9 cellular contexts compared by ENCODE assay signal in the genomic region with DNA sequence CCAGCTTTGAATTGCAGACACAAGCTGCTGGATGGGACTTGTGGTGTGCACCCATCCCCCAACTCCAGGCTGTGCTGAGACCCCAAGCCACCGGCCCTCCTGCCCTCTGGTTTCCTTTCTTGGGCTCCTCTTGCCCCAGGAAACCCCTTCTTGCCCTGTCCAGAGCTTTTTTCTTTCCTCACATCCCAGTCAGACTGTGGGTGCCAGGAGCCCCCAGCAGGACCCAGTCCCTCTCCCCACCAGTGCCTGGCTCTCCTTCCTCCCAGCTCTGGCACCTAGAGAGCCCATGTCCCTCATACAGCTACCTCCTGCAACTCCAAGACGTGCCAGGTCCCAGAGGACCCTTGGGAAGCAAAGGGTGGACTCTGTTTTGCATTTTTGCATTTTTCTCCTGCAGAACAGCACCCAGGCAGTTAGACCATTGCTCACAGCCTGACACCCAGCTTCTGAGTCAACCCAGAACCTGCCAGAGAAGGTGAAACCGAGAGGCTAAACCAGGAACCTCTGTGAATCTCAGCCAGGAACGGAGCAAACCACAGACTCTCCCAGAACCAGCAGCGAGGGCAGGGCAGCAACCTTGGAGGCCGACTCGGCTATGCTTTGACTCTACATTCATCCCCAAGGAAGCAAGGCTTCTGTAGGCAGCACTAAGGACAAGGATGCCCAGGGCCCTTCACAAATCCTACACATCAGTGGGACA.
DNase-seq lines count a peak whose midpoint lies in the region; ATAC-seq and TF ChIP-seq lines count a peak whose summit lies in the region.
"Had no signal": no experiment of that assay in that cellular context is flagged by ENCODE, and none has a peak within 500 bp of the region (broad histone marks: within the 10 kb centered on the region; RNA-seq: fewer than 3 reads in every experiment).

No MANE protein-coding gene starts in this region.

- DNase-seq in GM12864 (ENCODE audit: low read depth) = peak; percentile 29
- DNase-seq in Panc1 (ENCODE audit: low read depth, low spot score) = no peak
- no peak for DNase-seq in hepatocyte (ENCODE audit: low spot score)
- no peak for DNase-seq in testis
- DNase-seq in suprapubic skin (ENCODE audit: low spot score in 2 of 2) = no peak
- no peak for DNase-seq in A673 (ENCODE audit: low spot score)
- no peak for DNase-seq in heart right ventricle
- DNase-seq: effector memory CD4-positive, alpha-beta T cell had no signal

- no peak overlapping the region for H2AFZ ChIP-seq in hepatocyte

- no peaks in the 10 kb centered on the region for H3K9me3 ChIP-seq in Panc1 (ENCODE audit: control insufficient read depth, insufficient read depth, low read depth, low read length)
- H3K9me3 ChIP-seq in hepatocyte (ENCODE audit: low read depth) = no peaks in the 10 kb centered on the region
- H3K9me3 ChIP-seq in testis = no peaks in the 10 kb centered on the region
- no peaks in the 10 kb centered on the region for H3K9me3 ChIP-seq in suprapubic skin
- no peaks in the 10 kb centered on the region for H3K9me3 ChIP-seq in A673 (ENCODE audit: low read depth, low read length, poor library complexity, severe bottlenecking)
- H3K9me3 ChIP-seq in heart right ventricle = no peaks in the 10 kb centered on the region

- H3K4me3 ChIP-seq in GM12864 (ENCODE audit: low read depth, low read length) (no peak overlapping the region), Panc1 (ENCODE audit: low read depth in 2 of 2, low read length in 2 of 2) (no peak overlapping the region), hepatocyte (no peak overlapping the region), testis (no peak overlapping the region), suprapubic skin (no peak overlapping the region), A673 (ENCODE audit: low read depth, low read length, poor library complexity, severe bottlenecking) (no peak overlapping the region), heart right ventricle (no peak overlapping the region)

- in situ Hi-C loops in Panc1 (cut with HindIII; ENCODE audit: low pct_unique_long_range_greater_than_20kb, low sequenced_read_pairs) = no loop called here

- no peaks in the 10 kb centered on the region for H3K79me2 ChIP-seq in hepatocyte

- no peak for TF ChIP-seq CTCF in GM12864 (IDR thresholded peaks at IDR 0.05; ENCODE audit: low read depth, low read length, missing control alignments)
- TF ChIP-seq CTCF in Panc1 (IDR thresholded peaks at IDR 0.05) = no peak
- TF ChIP-seq CTCF in hepatocyte (IDR thresholded peaks at IDR 0.05; ENCODE audit: poor library complexity) = no peak
- TF ChIP-seq CTCF in testis (IDR thresholded peaks at IDR 0.05) = no peak
- no peak for TF ChIP-seq CTCF in suprapubic skin (IDR thresholded peaks at IDR 0.05)
- TF ChIP-seq CTCF in A673 (conservative IDR thresholded peaks at IDR 0.05; ENCODE audit: low read depth, low read length) = no peak
- TF ChIP-seq CTCF in heart right ventricle (IDR thresholded peaks at IDR 0.05) = no peak

- POLR2A ChIA-PET in Panc1 (lab: Charles Lee) (no interaction called here), A673 (lab: Charles Lee; ENCODE audit: low non-redundant PET) (no interaction called here)

- no peaks in the 10 kb centered on the region for H4K20me1 ChIP-seq in hepatocyte (ENCODE audit: insufficient read depth, poor library complexity, severe bottlenecking)

- H3K27ac ChIP-seq in Panc1 (ENCODE audit: low read length) (peak overlapping the region; percentile 64; the same call in 1 of the 2 replicates), hepatocyte (peak overlapping the region; percentile 27), testis (no peak overlapping the region), suprapubic skin (no peak overlapping the region), A673 (ENCODE audit: low read depth, low read length, poor library complexity, severe bottlenecking) (no peak overlapping the region), heart right ventricle (peak overlapping the region in 1 of 10 donors; percentile 2)

- 81% methylated on average over 7 of the region's 7 CpGs for WGBS in hepatocyte (ENCODE audit: low lambda C conversion rate, missing lambda C conversion rate)
- WGBS in testis, 2 donors = 68 to 79% methylated on average over 6 to 7 of the region's 7 CpGs
- 77% methylated on average over 7 of the region's 7 CpGs for WGBS in suprapubic skin
- WGBS in heart right ventricle, 2 donors = 83 to 84% methylated on average over 7 of the region's 7 CpGs

- BruUV-seq in Panc1 (replicated peaks; lab: Mats Ljungman, UMichigan) (no TSS peak), A673 (replicated peaks; lab: Mats Ljungman, UMichigan) (no TSS peak)

- no peak for TF ChIP-seq EP300 in suprapubic skin (IDR thresholded peaks at IDR 0.05)

- no peak overlapping the region for H3K4me2 ChIP-seq in hepatocyte

- ATAC-seq in GM21526 (IDR thresholded peaks at IDR 0.05; ENCODE audit: low FRiP score, unreplicated experiment) = peak; percentile 78
- no peak; the same call in 1 of the 2 replicates for ATAC-seq in Panc1
- ATAC-seq in heart right ventricle = no peak

- H3K4me1 ChIP-seq in Panc1 (ENCODE audit: control insufficient read depth, insufficient read depth, low read length) (peaks cover 25% of the 10 kb centered on the region), hepatocyte (ENCODE audit: insufficient read depth) (peaks cover 25% of the 10 kb centered on the region), testis (no peaks in the 10 kb centered on the region), suprapubic skin (peaks cover 43% of the 10 kb centered on the region), A673 (ENCODE audit: insufficient read depth, low read length, poor library complexity, severe bottlenecking) (peaks cover 9% of the 10 kb centered on the region), heart right ventricle (peaks cover 0 to 44% (median 4%) of the 10 kb centered on the region in 9 donors)

- CTCF ChIA-PET in Panc1 (lab: Charles Lee) = no interaction called here
- CTCF ChIA-PET in A673 (lab: Charles Lee) = no interaction called here

- H3K36me3 ChIP-seq in Panc1 (ENCODE audit: control insufficient read depth, insufficient read depth, low read length) = no peaks in the 10 kb centered on the region
- H3K36me3 ChIP-seq in hepatocyte (replicated peaks; ENCODE audit: insufficient read depth, low read depth) = no peaks in the 10 kb centered on the region
- H3K36me3 ChIP-seq in testis (ENCODE audit: low read depth, missing control alignments) = no peaks in the 10 kb centered on the region
- no peaks in the 10 kb centered on the region for H3K36me3 ChIP-seq in suprapubic skin
- H3K36me3 ChIP-seq in A673 (ENCODE audit: insufficient read depth, low read length, poor library complexity, severe bottlenecking) = no peaks in the 10 kb centered on the region
- no peaks in the 10 kb centered on the region for H3K36me3 ChIP-seq in heart right ventricle

- H3K27me3 ChIP-seq in Panc1 (ENCODE audit: control insufficient read depth, insufficient read depth, low read length) = no peaks in the 10 kb centered on the region
- H3K27me3 ChIP-seq in hepatocyte = no peaks in the 10 kb centered on the region
- no peaks in the 10 kb centered on the region for H3K27me3 ChIP-seq in testis
- no peaks in the 10 kb centered on the region for H3K27me3 ChIP-seq in suprapubic skin
- no peaks in the 10 kb centered on the region for H3K27me3 ChIP-seq in A673 (replicated peaks; ENCODE audit: insufficient read depth, low read depth, low read length, poor library complexity)
- no peaks in the 10 kb centered on the region for H3K27me3 ChIP-seq in heart right ventricle

- TF ChIP-seq POLR2A in testis (IDR thresholded peaks at IDR 0.05) (no peak), suprapubic skin (IDR thresholded peaks at IDR 0.05) (no peak)

- intact Hi-C loops in Panc1 (cut with micrococcal nuclease; ENCODE audit: unreplicated experiment) = no loop called here
- intact Hi-C loops in testis (cut with DNase I; ENCODE audit: low total_unique reads) = no loop called here
- intact Hi-C loops in A673 (cut with micrococcal nuclease; ENCODE audit: unreplicated experiment) = loop anchor here (2.0 kb wide), 1 partner anchor 18 kb away; no protein-coding TSS in a partner anchor
- intact Hi-C loops in heart right ventricle (cut with DNase I) = loop anchor here in 4 of 10 donors (5.0 to 10.0 kb wide), 4 partner anchors 46 to 848 kb away; partner anchors contain the start of gene BCL2L11 (in 1 of the 4)

- H3K9me2 ChIP-seq in hepatocyte (replicated peaks; ENCODE audit: insufficient read depth) = no peaks in the 10 kb centered on the region

Comparison
In these comparisons a context has a peak if more than half of its experiments do, and no peak if none do; other contexts are left out.
1. H3K27ac ChIP-seq: peak in Panc1 (single experiment) and hepatocyte (single experiment); none in testis (0 of 2), suprapubic skin (single experiment) and A673 (single experiment).